ENCODE assay signal across 8 cellular contexts in the genomic region with DNA sequence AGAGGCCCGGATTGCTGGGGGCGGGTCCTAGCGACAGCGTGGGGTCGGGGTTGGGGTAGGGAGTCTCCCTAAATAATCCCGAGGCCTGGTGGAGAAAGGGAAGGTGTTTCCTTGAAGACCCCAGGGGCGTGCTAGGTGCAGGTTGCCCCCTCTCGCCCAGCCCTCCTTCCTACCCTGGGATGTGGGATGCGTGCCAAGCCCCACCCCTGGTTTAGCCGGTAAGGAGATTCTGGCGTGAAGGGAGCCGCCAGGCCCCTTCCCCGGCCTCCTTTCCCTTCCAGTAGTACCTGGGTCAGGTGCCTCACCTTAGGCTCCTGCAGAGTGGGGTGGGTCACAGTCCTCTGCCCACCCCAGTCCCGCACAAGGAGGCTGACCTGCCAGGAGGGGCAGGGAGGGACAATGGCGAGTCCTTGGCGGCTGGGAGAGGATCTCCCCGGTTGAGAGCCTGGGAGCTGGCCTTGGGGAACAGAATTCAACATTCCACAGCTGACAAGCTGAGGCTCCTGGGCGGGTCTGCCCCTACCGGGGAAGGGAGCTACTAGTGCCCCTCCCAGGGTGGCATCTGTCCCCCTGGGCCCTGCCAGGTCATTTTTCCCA. TPM values are rescaled to one million over a fixed set of nuclear protein-coding genes. Genes with fewer than 3 reads are reported as not detected.
DNase-seq lines count a peak whose midpoint lies in the region; ATAC-seq and TF ChIP-seq lines count a peak whose summit lies in the region.

No MANE protein-coding gene starts in this region.

- no peak overlapping the region for H4K8ac ChIP-seq in H9 (replicated peaks; ENCODE audit: insufficient read length, low read depth, low read length)

- TF ChIP-seq CTCF in H9 (conservative IDR thresholded peaks at IDR 0.05) = no peak
- TF ChIP-seq CTCF in WI38 (IDR thresholded peaks at IDR 0.05; ENCODE audit: low read depth, low read length) = no peak
- no peak for TF ChIP-seq CTCF in foreskin fibroblast (IDR thresholded peaks at IDR 0.05; ENCODE audit: low read depth, low read length)
- no peak for TF ChIP-seq CTCF in neutrophil (IDR thresholded peaks at IDR 0.05)

- H3K36me3 ChIP-seq in neutrophil = no peaks in the 10 kb centered on the region

- peaks cover 10% of the 10 kb centered on the region for H3K23me2 ChIP-seq in H9 (ENCODE audit: insufficient read length, low read depth, low read length, poor library complexity, severe bottlenecking)

- no peak overlapping the region for H2BK20ac ChIP-seq in H9 (ENCODE audit: low read depth, low read length, poor library complexity, severe bottlenecking)

- H2AK5ac ChIP-seq in H9 (ENCODE audit: insufficient read length, low read length) = no peak overlapping the region

- no peak overlapping the region for H2BK15ac ChIP-seq in H9 (ENCODE audit: low read depth, low read length)

- H4K20me1 ChIP-seq in H9 (ENCODE audit: control insufficient read depth, insufficient read depth, insufficient read length) = no peaks in the 10 kb centered on the region

- no peak overlapping the region for H2BK120ac ChIP-seq in H9 (ENCODE audit: low read depth, low read length, poor library complexity, severe bottlenecking)

- H3K4me3 Mint-ChIP-seq in H9 = peak overlapping the region; percentile 82 to 91

- H3K79me1 ChIP-seq in H9 (ENCODE audit: insufficient read depth, low read depth, low read length, poor library complexity, severe bottlenecking) = peaks cover 8% of the 10 kb centered on the region

- H3K9me3 ChIP-seq in H9 (ENCODE audit: control insufficient read depth, low read depth, low read length) (no peaks in the 10 kb centered on the region), neutrophil (no peaks in the 10 kb centered on the region)

- H3K4me3 ChIP-seq in WI38 (ENCODE audit: low read depth, low read length) (peak overlapping the region; percentile 84), foreskin fibroblast (ENCODE audit: low read depth in 1 of 2, low read length in 2 of 2) (peak overlapping the region; percentile 87 to 90), neutrophil (ENCODE audit: low read depth in 1 of 2, low read length in 1 of 2) (peak overlapping the region; percentile 62)

- WGBS in H9 (ENCODE audit: extremely low coverage, insufficient read length, low lambda C conversion rate) = no CpG with 5 or more reads among the region's 19 CpGs

- peak overlapping the region; percentile 72 for H3K4me2 ChIP-seq in H9 (ENCODE audit: insufficient read depth, insufficient read length, low read length)

- H3K27me3 ChIP-seq in H9 (ENCODE audit: insufficient read depth, low read length) (no peaks in the 10 kb centered on the region), neutrophil (peaks cover 49% of the 10 kb centered on the region)

- H2BK12ac ChIP-seq in H9 (ENCODE audit: insufficient read length, low read depth, low read length) = no peak overlapping the region

- no peaks in the 10 kb centered on the region; a peak in 1 of 5 replicates for H3K9me3 Mint-ChIP-seq in H9

- peak overlapping the region in 2 of 3 experiments; percentile 82 to 85; a peak in 3 of 7 replicates for H3K27ac Mint-ChIP-seq in H9

- H3T11ph ChIP-seq in H9 (ENCODE audit: low read length) = no peak overlapping the region

- no peak for ATAC-seq in HG03095 (IDR thresholded peaks at IDR 0.05; ENCODE audit: unreplicated experiment)

- H4K5ac ChIP-seq in H9 (ENCODE audit: insufficient read length, low read depth, low read length) = no peak overlapping the region

- peaks cover 56 to 73% of the 10 kb centered on the region in 2 experiments for H3K4me1 Mint-ChIP-seq in H9

- no peak overlapping the region for H3K23ac ChIP-seq in H9 (ENCODE audit: insufficient read length, low read depth, low read length)

- peak overlapping the region; percentile 48 for H3K9ac ChIP-seq in H9 (ENCODE audit: extremely low read depth, insufficient read length, low read length)

- no peak overlapping the region for H3K18ac ChIP-seq in H9 (ENCODE audit: insufficient read length, low read depth, low read length)

- no peaks in the 10 kb centered on the region; the same call in 1 of the 2 replicates for H3K79me2 ChIP-seq in H9 (ENCODE audit: insufficient read depth, low read length)

- H3K4ac ChIP-seq in H9 (ENCODE audit: low read depth, low read length) = no peak overlapping the region

- peaks cover 2% of the 10 kb centered on the region; the same call in 1 of the 2 replicates for H3K4me1 ChIP-seq in H9 (ENCODE audit: insufficient read depth, low read length)
- peaks cover 13 to 16% of the 10 kb centered on the region in 2 experiments for H3K4me1 ChIP-seq in neutrophil (ENCODE audit: control insufficient read depth in 1 of 2, insufficient read depth in 1 of 2, low read depth in 1 of 2, low read length in 1 of 2)

- no peak overlapping the region for H2BK5ac ChIP-seq in H9 (ENCODE audit: insufficient read length, low read length)

- H3K27me3 Mint-ChIP-seq in H9 (ENCODE audit: low read depth) = peaks cover 4% of the 10 kb centered on the region

- H2AFZ ChIP-seq in H9 (ENCODE audit: low read length) = no peak overlapping the region

- DNase-seq in AG08395 (ENCODE audit: low spot score) (peak; percentile 45), H9 (no peak), foreskin fibroblast (peak in 1 of 2 donors; percentile 48), SKM-1 (lab: John Stamatoyannopoulos, UW; ENCODE audit: unreplicated experiment) (no peak), GF-D8 (lab: John Stamatoyannopoulos, UW) (no peak)

- H3K27ac ChIP-seq in H9 (ENCODE audit: insufficient read length, low read depth, low read length) (no peak overlapping the region), neutrophil (no peak overlapping the region)

- no peak overlapping the region for H4K91ac ChIP-seq in H9 (ENCODE audit: insufficient read length, low read depth, low read length)

- no peak overlapping the region for H3K56ac ChIP-seq in H9 (ENCODE audit: insufficient read length, low read depth, low read length)

- H3K36me3 Mint-ChIP-seq in H9 (ENCODE audit: insufficient read depth in 1 of 3, low read depth in 3 of 3) = peaks cover 0 to 7% (median 4%) of the 10 kb centered on the region in 3 experiments; a peak in 4 of 7 replicates

- H3K14ac ChIP-seq in H9 (ENCODE audit: insufficient read depth, low read length) = no peak overlapping the region

RNA-seq across cellular contexts. Expression of a gene that starts 0.7 kb away (rescaled TPM):
- 46.8 and 51.9 TPM in 2 replicates for total RNA-seq in H9 (2021)

RNA-seq across cellular contexts. Expression of a gene that starts 17.5 kb away (rescaled TPM):
- 1.3 and 1.8 TPM in 2 replicates for total RNA-seq in H9 (2021)

RNA-seq across cellular contexts. Expression of a gene that starts 17.6 kb away (rescaled TPM):
- total RNA-seq in H9 (2021) = 3.5 and 4.2 TPM in 2 replicates

RNA-seq across cellular contexts. Expression of a gene that starts 38.0 kb away (rescaled TPM):
- total RNA-seq in H9 (2021) = 10.8 and 12.1 TPM in 2 replicates
